Comparison of ENCODE assay signal across 2 cellular contexts in genomic region chr12:50541139-50541538, GRCh38.
A peak's percentile ranks its signal among the peaks of the same experiment; 100 is the strongest.
TF ChIP-seq lines count a peak whose summit lies in the region.

No MANE protein-coding gene starts in this region.

TF ChIP-seq in HCT116, 20 proteins besides CTCF, POLR2A, EP300 and RAD21:
- no peak for TF ChIP-seq FOSL1 (IDR thresholded peaks at IDR 0.05; ENCODE audit: low read depth)
- no peak for TF ChIP-seq CBX3 (IDR thresholded peaks at IDR 0.05; ENCODE audit: low read depth)
- TF ChIP-seq REST (IDR thresholded peaks at IDR 0.05; ENCODE audit: low read depth) = no peak
- no peak for TF ChIP-seq POLR2AphosphoS5 (IDR thresholded peaks at IDR 0.05; ENCODE audit: low read depth, low read length)
- no peak for TF ChIP-seq EZH2 (IDR thresholded peaks at IDR 0.05)
- no peak for TF ChIP-seq ELF1 (IDR thresholded peaks at IDR 0.05; ENCODE audit: borderline replicate concordance, low read depth)

TF ChIP-seq in K562, 482 proteins besides CTCF, POLR2A, EP300 and RAD21:
- no peak for TF ChIP-seq IRF9 (tag; IDR thresholded peaks at IDR 0.05)
- TF ChIP-seq C11orf30 (IDR thresholded peaks at IDR 0.05; ENCODE audit: low read depth) = peak; percentile 64; the same call in 1 of the 2 replicates
- TF ChIP-seq ZNF316 (IDR thresholded peaks at IDR 0.05) = peak; percentile 81
- peak; percentile 14; the same call in 1 of the 2 replicates for TF ChIP-seq MAFF (IDR thresholded peaks at IDR 0.05; ENCODE audit: low read length)
